1 cellular context compared by ENCODE assay signal in the genomic region with DNA sequence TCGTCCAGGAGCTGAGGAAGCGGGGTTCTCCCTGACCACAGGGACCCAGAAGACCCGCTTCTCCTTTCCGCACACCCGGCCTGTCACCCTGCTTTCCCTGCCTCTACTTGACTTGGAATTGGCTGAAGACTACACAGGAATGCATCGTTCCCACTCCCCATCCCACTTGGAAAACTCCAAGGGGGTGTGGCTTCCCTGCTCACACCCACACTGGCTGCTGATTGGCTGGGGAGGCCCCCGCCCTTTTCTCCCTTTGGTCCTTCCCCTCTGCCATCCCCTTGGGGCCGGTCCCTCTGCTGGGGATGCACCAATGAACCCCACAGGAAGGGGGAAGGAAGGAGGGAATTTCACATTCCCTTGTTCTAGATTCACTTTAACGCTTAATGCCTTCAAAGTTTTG.
TF ChIP-seq lines count a peak whose summit lies in the region.

No MANE protein-coding gene starts in this region.

TF ChIP-seq in IMR-90, 13 proteins besides CTCF, POLR2A, EP300 and RAD21 (continued from another document):
- TF ChIP-seq, protein P1, sequence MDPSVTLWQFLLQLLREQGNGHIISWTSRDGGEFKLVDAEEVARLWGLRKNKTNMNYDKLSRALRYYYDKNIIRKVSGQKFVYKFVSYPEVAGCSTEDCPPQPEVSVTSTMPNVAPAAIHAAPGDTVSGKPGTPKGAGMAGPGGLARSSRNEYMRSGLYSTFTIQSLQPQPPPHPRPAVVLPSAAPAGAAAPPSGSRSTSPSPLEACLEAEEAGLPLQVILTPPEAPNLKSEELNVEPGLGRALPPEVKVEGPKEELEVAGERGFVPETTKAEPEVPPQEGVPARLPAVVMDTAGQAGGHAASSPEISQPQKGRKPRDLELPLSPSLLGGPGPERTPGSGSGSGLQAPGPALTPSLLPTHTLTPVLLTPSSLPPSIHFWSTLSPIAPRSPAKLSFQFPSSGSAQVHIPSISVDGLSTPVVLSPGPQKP (IDR thresholded peaks at IDR 0.05; ENCODE audit: borderline replicate concordance, low read depth, low read length) = no peak
